ENCODE assay signal across 1 cellular context in the genomic region with DNA sequence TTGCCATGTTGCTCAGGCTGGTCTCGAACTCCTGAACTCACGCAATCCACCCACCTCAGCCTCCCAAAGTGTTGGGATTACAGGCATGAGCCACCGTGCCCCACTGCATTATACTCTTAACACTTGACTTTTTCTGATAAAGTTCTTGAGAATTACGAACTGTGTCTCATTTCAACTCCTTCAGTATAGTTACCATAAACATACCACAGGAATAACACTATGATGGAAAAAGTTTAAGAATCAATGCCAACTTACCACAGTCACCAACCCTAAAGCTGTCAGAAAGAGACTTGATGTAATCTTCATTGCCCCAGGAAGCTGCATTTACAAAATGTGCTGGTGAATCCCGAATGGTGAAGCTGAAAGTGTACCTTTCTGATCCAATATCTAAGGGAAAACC.
TF ChIP-seq lines count a peak whose summit lies in the region.

No MANE protein-coding gene starts in this region.

TF ChIP-seq in A549, 52 proteins besides CTCF, POLR2A, EP300 and RAD21:
- TF ChIP-seq MAFK (IDR thresholded peaks at IDR 0.05; ENCODE audit: partially characterized antibody): no peak
- TF ChIP-seq, protein P1, sequence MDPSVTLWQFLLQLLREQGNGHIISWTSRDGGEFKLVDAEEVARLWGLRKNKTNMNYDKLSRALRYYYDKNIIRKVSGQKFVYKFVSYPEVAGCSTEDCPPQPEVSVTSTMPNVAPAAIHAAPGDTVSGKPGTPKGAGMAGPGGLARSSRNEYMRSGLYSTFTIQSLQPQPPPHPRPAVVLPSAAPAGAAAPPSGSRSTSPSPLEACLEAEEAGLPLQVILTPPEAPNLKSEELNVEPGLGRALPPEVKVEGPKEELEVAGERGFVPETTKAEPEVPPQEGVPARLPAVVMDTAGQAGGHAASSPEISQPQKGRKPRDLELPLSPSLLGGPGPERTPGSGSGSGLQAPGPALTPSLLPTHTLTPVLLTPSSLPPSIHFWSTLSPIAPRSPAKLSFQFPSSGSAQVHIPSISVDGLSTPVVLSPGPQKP (IDR thresholded peaks at IDR 0.05; ENCODE audit: low read depth, low read length): no peak
- no peak for TF ChIP-seq CBX8 (IDR thresholded peaks at IDR 0.05)
- TF ChIP-seq, protein P2, sequence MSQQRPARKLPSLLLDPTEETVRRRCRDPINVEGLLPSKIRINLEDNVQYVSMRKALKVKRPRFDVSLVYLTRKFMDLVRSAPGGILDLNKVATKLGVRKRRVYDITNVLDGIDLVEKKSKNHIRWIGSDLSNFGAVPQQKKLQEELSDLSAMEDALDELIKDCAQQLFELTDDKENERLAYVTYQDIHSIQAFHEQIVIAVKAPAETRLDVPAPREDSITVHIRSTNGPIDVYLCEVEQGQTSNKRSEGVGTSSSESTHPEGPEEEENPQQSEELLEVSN (IDR thresholded peaks at IDR 0.05; ENCODE audit: borderline replicate concordance, low read depth): no peak
- TF ChIP-seq JUNB (IDR thresholded peaks at IDR 0.05): no peak
- no peak for TF ChIP-seq CHD2 (IDR thresholded peaks at IDR 0.05; ENCODE audit: low read length, partially characterized antibody)
- no peak for TF ChIP-seq CBX2 (IDR thresholded peaks at IDR 0.05; ENCODE audit: borderline replicate concordance, low read depth)
- no peak for TF ChIP-seq JUN (IDR thresholded peaks at IDR 0.05)
- no peak for TF ChIP-seq SREBF2 (IDR thresholded peaks at IDR 0.05)
- no peak for TF ChIP-seq FOSL2 (IDR thresholded peaks at IDR 0.05)
- no peak for TF ChIP-seq FOSL2 (CRISPR knock-in tag; IDR thresholded peaks at IDR 0.05)
- TF ChIP-seq SMC3 (IDR thresholded peaks at IDR 0.05): no peak
- no peak for TF ChIP-seq KDM1A (IDR thresholded peaks at IDR 0.05; ENCODE audit: low read depth)
- no peak for TF ChIP-seq NR3C1 (IDR thresholded peaks at IDR 0.05)
- TF ChIP-seq, protein P3, sequence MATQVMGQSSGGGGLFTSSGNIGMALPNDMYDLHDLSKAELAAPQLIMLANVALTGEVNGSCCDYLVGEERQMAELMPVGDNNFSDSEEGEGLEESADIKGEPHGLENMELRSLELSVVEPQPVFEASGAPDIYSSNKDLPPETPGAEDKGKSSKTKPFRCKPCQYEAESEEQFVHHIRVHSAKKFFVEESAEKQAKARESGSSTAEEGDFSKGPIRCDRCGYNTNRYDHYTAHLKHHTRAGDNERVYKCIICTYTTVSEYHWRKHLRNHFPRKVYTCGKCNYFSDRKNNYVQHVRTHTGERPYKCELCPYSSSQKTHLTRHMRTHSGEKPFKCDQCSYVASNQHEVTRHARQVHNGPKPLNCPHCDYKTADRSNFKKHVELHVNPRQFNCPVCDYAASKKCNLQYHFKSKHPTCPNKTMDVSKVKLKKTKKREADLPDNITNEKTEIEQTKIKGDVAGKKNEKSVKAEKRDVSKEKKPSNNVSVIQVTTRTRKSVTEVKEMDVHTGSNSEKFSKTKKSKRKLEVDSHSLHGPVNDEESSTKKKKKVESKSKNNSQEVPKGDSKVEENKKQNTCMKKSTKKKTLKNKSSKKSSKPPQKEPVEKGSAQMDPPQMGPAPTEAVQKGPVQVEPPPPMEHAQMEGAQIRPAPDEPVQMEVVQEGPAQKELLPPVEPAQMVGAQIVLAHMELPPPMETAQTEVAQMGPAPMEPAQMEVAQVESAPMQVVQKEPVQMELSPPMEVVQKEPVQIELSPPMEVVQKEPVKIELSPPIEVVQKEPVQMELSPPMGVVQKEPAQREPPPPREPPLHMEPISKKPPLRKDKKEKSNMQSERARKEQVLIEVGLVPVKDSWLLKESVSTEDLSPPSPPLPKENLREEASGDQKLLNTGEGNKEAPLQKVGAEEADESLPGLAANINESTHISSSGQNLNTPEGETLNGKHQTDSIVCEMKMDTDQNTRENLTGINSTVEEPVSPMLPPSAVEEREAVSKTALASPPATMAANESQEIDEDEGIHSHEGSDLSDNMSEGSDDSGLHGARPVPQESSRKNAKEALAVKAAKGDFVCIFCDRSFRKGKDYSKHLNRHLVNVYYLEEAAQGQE (IDR thresholded peaks at IDR 0.05): no peak
- TF ChIP-seq, protein P4, sequence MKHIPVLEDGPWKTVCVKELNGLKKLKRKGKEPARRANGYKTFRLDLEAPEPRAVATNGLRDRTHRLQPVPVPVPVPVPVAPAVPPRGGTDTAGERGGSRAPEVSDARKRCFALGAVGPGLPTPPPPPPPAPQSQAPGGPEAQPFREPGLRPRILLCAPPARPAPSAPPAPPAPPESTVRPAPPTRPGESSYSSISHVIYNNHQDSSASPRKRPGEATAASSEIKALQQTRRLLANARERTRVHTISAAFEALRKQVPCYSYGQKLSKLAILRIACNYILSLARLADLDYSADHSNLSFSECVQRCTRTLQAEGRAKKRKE (CRISPR knock-in tag; IDR thresholded peaks at IDR 0.05; ENCODE audit: low read depth): no peak
- no peak for TF ChIP-seq KDM5A (IDR thresholded peaks at IDR 0.05)
- TF ChIP-seq RFX5 (IDR thresholded peaks at IDR 0.05): no peak
- TF ChIP-seq RCOR1 (IDR thresholded peaks at IDR 0.05; ENCODE audit: low read depth, low read length): no peak
- TF ChIP-seq, protein P5, sequence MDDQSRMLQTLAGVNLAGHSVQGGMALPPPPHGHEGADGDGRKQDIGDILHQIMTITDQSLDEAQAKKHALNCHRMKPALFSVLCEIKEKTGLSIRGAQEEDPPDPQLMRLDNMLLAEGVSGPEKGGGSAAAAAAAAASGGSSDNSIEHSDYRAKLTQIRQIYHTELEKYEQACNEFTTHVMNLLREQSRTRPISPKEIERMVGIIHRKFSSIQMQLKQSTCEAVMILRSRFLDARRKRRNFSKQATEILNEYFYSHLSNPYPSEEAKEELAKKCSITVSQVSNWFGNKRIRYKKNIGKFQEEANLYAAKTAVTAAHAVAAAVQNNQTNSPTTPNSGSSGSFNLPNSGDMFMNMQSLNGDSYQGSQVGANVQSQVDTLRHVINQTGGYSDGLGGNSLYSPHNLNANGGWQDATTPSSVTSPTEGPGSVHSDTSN (IDR thresholded peaks at IDR 0.05): no peak
- TF ChIP-seq, protein P6, sequence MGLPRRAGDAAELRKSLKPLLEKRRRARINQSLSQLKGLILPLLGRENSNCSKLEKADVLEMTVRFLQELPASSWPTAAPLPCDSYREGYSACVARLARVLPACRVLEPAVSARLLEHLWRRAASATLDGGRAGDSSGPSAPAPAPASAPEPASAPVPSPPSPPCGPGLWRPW (IDR thresholded peaks at IDR 0.05): no peak
